In genomic region chr2:211129798-211130197, GRCh38 we compare ENCODE assay signal across 28 cellular contexts.
"Had no signal": no experiment of that assay in that cellular context is flagged by ENCODE, and none has a peak within 500 bp of the region (broad histone marks: within the 10 kb centered on the region; RNA-seq: fewer than 3 reads in every experiment).

No MANE protein-coding gene starts in this region.

- H2AFZ ChIP-seq: neural progenitor cell had no signal

- H3K9me3 ChIP-seq: pancreas, psoas muscle, right lobe of liver, sigmoid colon, spleen, stomach, thoracic aorta, thyroid gland, tibial nerve, upper lobe of left lung, vagina had no signal

- H3K27ac Mint-ChIP-seq: naive thymus-derived CD4-positive, alpha-beta T cell; natural killer cell; nephron; neural progenitor cell; progenitor cell of endocrine pancreas; stimulated activated effector memory CD8-positive, alpha-beta T cell treated with anti-CD3 and anti-CD28 coated beads, Interleukin-12 subunit alpha, Interleukin-12 subunit beta, amount 100 ng/mL, for 72 hours; stimulated activated naive B cell treated with anti-CD40 and anti-IgM and Interleukin-4, amounts not matched to agents 10 μg/mL and 1 μg/mL and 100 μg/mL, for 72 hours; stimulated activated naive CD8-positive, alpha-beta T cell treated with anti-CD3 and anti-CD28 coated beads, Interleukin-15, Interleukin-2, amounts not matched to agents 100 ng/mL and 50 ng/mL, for 24 hours had no signal

- H3K27me3 Mint-ChIP-seq: naive thymus-derived CD4-positive, alpha-beta T cell; progenitor cell of endocrine pancreas; stimulated activated naive B cell treated with anti-CD40 and anti-IgM and Interleukin-4, amounts not matched to agents 10 μg/mL and 1 μg/mL and 100 μg/mL, for 72 hours; stimulated activated naive CD8-positive, alpha-beta T cell treated with anti-CD3 and anti-CD28 coated beads, Interleukin-15, Interleukin-2, amounts not matched to agents 100 ng/mL and 50 ng/mL, for 24 hours had no signal

- DNase-seq: naive thymus-derived CD4-positive, alpha-beta T cell; natural killer cell; occipital lobe; pancreas; posterior cingulate gyrus; psoas muscle; right cardiac atrium; right lobe of liver; sigmoid colon; small intestine; spleen; stimulated activated CD4-positive, alpha-beta T cell treated with anti-CD3 and anti-CD28 coated beads, Interleukin-15, amount 100 ng/mL, for 24 hours; stimulated activated CD4-positive, alpha-beta T cell treated with anti-CD3 and anti-CD28 coated beads, Interleukin-2, amount 100 ng/mL, for 24 hours; stimulated activated CD4-positive, alpha-beta T cell treated with anti-CD3 and anti-CD28 coated beads, Interleukin-2, amount 100 ng/mL, for 48 hours; stimulated activated CD4-positive, alpha-beta T cell treated with anti-CD3 and anti-CD28 coated beads, Interleukin-4, amount 100 ng/mL, for 24 hours; stimulated activated naive B cell treated with anti-CD40 and anti-IgM and Interleukin-4, amounts not matched to agents 10 μg/mL and 1 μg/mL and 100 μg/mL, for 72 hours; stimulated activated naive CD4-positive, alpha-beta T cell treated with Interleukin-2 at 50 U/mL for 16 hours; stomach; thyroid gland; upper lobe of left lung had no signal

- H3K27ac ChIP-seq: neural progenitor cell, pancreas, psoas muscle, right lobe of liver, sigmoid colon, spleen, stomach, thoracic aorta, thyroid gland, tibial nerve, upper lobe of left lung, vagina had no signal

- H3K4me3 ChIP-seq: neural progenitor cell, pancreas, psoas muscle, right lobe of liver, sigmoid colon, spleen, stomach, thoracic aorta, thyroid gland, tibial nerve, upper lobe of left lung, vagina had no signal

- H3K4me1 Mint-ChIP-seq: naive thymus-derived CD4-positive, alpha-beta T cell; natural killer cell; stimulated activated effector memory CD8-positive, alpha-beta T cell treated with anti-CD3 and anti-CD28 coated beads, Interleukin-12 subunit alpha, Interleukin-12 subunit beta, amount 100 ng/mL, for 72 hours; stimulated activated naive B cell treated with anti-CD40 and anti-IgM and Interleukin-4, amounts not matched to agents 10 μg/mL and 1 μg/mL and 100 μg/mL, for 72 hours had no signal

- H3K9ac ChIP-seq: neural progenitor cell had no signal

- H3K36me3 Mint-ChIP-seq: naive thymus-derived CD4-positive, alpha-beta T cell; natural killer cell; neural progenitor cell; stimulated activated effector memory CD8-positive, alpha-beta T cell treated with anti-CD3 and anti-CD28 coated beads, Interleukin-12 subunit alpha, Interleukin-12 subunit beta, amount 100 ng/mL, for 72 hours; stimulated activated naive B cell treated with anti-CD40 and anti-IgM and Interleukin-4, amounts not matched to agents 10 μg/mL and 1 μg/mL and 100 μg/mL, for 72 hours had no signal

- H3K4me1 ChIP-seq: pancreas, psoas muscle, right lobe of liver, sigmoid colon, spleen, stomach, thyroid gland, upper lobe of left lung, vagina had no signal

- H3K4me2 ChIP-seq: neural progenitor cell had no signal

- H3K36me3 ChIP-seq: neural progenitor cell, pancreas, right lobe of liver, sigmoid colon, spleen, stomach, thoracic aorta, thyroid gland, tibial nerve, upper lobe of left lung, vagina had no signal

- ATAC-seq: naive thymus-derived CD4-positive, alpha-beta T cell; natural killer cell; pancreas; psoas muscle; right cardiac atrium; right lobe of liver; stimulated activated effector memory CD8-positive, alpha-beta T cell treated with anti-CD3 and anti-CD28 coated beads, Interleukin-12 subunit alpha, Interleukin-12 subunit beta, amount 100 ng/mL, for 72 hours; stimulated activated naive B cell treated with anti-CD40 and anti-IgM and Interleukin-4, amounts not matched to agents 10 μg/mL and 1 μg/mL and 100 μg/mL, for 72 hours had no signal

- H3K4me3 Mint-ChIP-seq: naive thymus-derived CD4-positive, alpha-beta T cell; natural killer cell; nephron; neural progenitor cell; stimulated activated effector memory CD8-positive, alpha-beta T cell treated with anti-CD3 and anti-CD28 coated beads, Interleukin-12 subunit alpha, Interleukin-12 subunit beta, amount 100 ng/mL, for 72 hours; stimulated activated naive B cell treated with anti-CD40 and anti-IgM and Interleukin-4, amounts not matched to agents 10 μg/mL and 1 μg/mL and 100 μg/mL, for 72 hours; stimulated activated naive CD8-positive, alpha-beta T cell treated with anti-CD3 and anti-CD28 coated beads, Interleukin-15, Interleukin-2, amounts not matched to agents 100 ng/mL and 50 ng/mL, for 24 hours had no signal

- H3K9me3 Mint-ChIP-seq: nephron; neural progenitor cell; stimulated activated effector memory CD8-positive, alpha-beta T cell treated with anti-CD3 and anti-CD28 coated beads, Interleukin-12 subunit alpha, Interleukin-12 subunit beta, amount 100 ng/mL, for 72 hours; stimulated activated naive B cell treated with anti-CD40 and anti-IgM and Interleukin-4, amounts not matched to agents 10 μg/mL and 1 μg/mL and 100 μg/mL, for 72 hours; stimulated activated naive CD8-positive, alpha-beta T cell treated with anti-CD3 and anti-CD28 coated beads, Interleukin-15, Interleukin-2, amounts not matched to agents 100 ng/mL and 50 ng/mL, for 24 hours had no signal

- H3K27me3 ChIP-seq: neural progenitor cell, pancreas, right lobe of liver, sigmoid colon, spleen, stomach, thyroid gland, tibial nerve, upper lobe of left lung, vagina had no signal
